ENCODE assay signal across 29 cellular contexts in the genomic region with DNA sequence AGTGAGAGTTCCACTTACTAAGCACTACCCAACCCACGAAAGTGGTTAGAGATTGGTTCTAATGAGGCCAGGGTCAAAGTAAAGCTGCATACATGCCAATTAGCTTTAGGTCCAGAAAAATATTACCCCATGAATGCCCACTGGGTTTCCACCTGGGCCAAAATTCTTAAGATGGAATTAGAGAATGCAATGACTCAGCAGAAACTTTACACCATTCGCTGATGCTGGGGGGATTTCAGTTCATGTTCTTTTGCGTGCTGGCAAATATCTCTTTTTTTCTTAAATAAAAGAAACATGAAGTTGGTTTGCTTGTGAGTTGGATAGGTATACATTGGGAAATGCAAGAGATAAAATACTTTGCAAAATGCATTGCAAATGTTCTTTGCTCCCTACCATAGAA.
"Had no signal": no experiment of that assay in that cellular context is flagged by ENCODE, and none has a peak within 500 bp of the region (broad histone marks: within the 10 kb centered on the region; RNA-seq: fewer than 3 reads in every experiment).

No MANE protein-coding gene starts in this region.

- H3K36me3 Mint-ChIP-seq: naive thymus-derived CD8-positive, alpha-beta T cell; stimulated activated naive B cell treated with anti-CD40 and anti-IgM and Interleukin-4, amounts not matched to agents 10 μg/mL and 1 μg/mL and 100 μg/mL, for 72 hours had no signal

- H3K4me3 ChIP-seq: left ventricle myocardium inferior, lung, mucosa of descending colon, pancreas, prostate gland, right atrium auricular region, skin epidermis, stomach, suprapubic skin, thoracic aorta, tibial artery, upper lobe of right lung had no signal

- H3K36me3 ChIP-seq: left ventricle myocardium inferior, pancreas, prostate gland, right atrium auricular region, stomach, suprapubic skin, thoracic aorta, tibial artery, upper lobe of right lung had no signal

- H3K27me3 Mint-ChIP-seq: naive thymus-derived CD8-positive, alpha-beta T cell; stimulated activated naive B cell treated with anti-CD40 and anti-IgM and Interleukin-4, amounts not matched to agents 10 μg/mL and 1 μg/mL and 100 μg/mL, for 72 hours had no signal

- H3K4me1 ChIP-seq: left ventricle myocardium inferior, pancreas, prostate gland, right atrium auricular region, stomach, suprapubic skin, tibial artery, upper lobe of right lung had no signal

- H3K9me3 Mint-ChIP-seq: nephron; neural crest cell; stimulated activated naive B cell treated with anti-CD40 and anti-IgM and Interleukin-4, amounts not matched to agents 10 μg/mL and 1 μg/mL and 100 μg/mL, for 72 hours had no signal

- H3K4me3 Mint-ChIP-seq: naive thymus-derived CD8-positive, alpha-beta T cell; nephron; neural crest cell; stimulated activated naive B cell treated with anti-CD40 and anti-IgM and Interleukin-4, amounts not matched to agents 10 μg/mL and 1 μg/mL and 100 μg/mL, for 72 hours had no signal

- ATAC-seq: mucosa of descending colon; naive thymus-derived CD8-positive, alpha-beta T cell; pancreas; sciatic nerve; stimulated activated naive B cell treated with anti-CD40 and anti-IgM and Interleukin-4, amounts not matched to agents 10 μg/mL and 1 μg/mL and 100 μg/mL, for 72 hours; stimulated activated naive CD8-positive, alpha-beta T cell treated with anti-CD3 and anti-CD28 coated beads, Interleukin-15, Interleukin-2, amounts not matched to agents 100 U/mL and 50 U/mL, for 24 hours; upper lobe of right lung had no signal

- H3K4me1 Mint-ChIP-seq: naive thymus-derived CD8-positive, alpha-beta T cell; nephron; neural crest cell; stimulated activated naive B cell treated with anti-CD40 and anti-IgM and Interleukin-4, amounts not matched to agents 10 μg/mL and 1 μg/mL and 100 μg/mL, for 72 hours had no signal

- H3K9me3 ChIP-seq: left ventricle myocardium inferior, mucosa of descending colon, pancreas, prostate gland, right atrium auricular region, stomach, suprapubic skin, thoracic aorta, tibial artery, upper lobe of right lung had no signal

- H3K27ac Mint-ChIP-seq: naive thymus-derived CD8-positive, alpha-beta T cell; nephron; stimulated activated naive B cell treated with anti-CD40 and anti-IgM and Interleukin-4, amounts not matched to agents 10 μg/mL and 1 μg/mL and 100 μg/mL, for 72 hours had no signal

- H3K27me3 ChIP-seq: pancreas, right atrium auricular region, stomach, suprapubic skin, tibial artery, upper lobe of right lung had no signal

- FAIRE-seq: pancreas, urothelium cell line had no signal

- H3K27ac ChIP-seq: left ventricle myocardium inferior, pancreas, prostate gland, right atrium auricular region, skin epidermis, stomach, suprapubic skin, thoracic aorta, tibial artery, upper lobe of right lung had no signal

- DNase-seq: hypothalamus; islet precursor cell; left ventricle myocardium inferior; midbrain; mucosa of descending colon; naive thymus-derived CD8-positive, alpha-beta T cell; nucleus accumbens; pancreas; posterior cingulate gyrus; stimulated activated CD4-positive, alpha-beta T cell treated with anti-CD3 and anti-CD28 coated beads, Interleukin-12 subunit alpha, Interleukin-12 subunit beta, amount 100 ng/mL, for 4 hours; stimulated activated CD4-positive, alpha-beta T cell treated with anti-CD3 and anti-CD28 coated beads, Interleukin-15, amount 100 ng/mL, for 24 hours; stimulated activated CD4-positive, alpha-beta T cell treated with anti-CD3 and anti-CD28 coated beads, Interleukin-2, amount 100 ng/mL, for 24 hours; stimulated activated CD4-positive, alpha-beta T cell treated with anti-CD3 and anti-CD28 coated beads, Interleukin-4, amount 100 ng/mL, for 1 hour; stimulated activated naive B cell treated with anti-CD40 and anti-IgM and Interleukin-4, amounts not matched to agents 10 μg/mL and 1 μg/mL and 100 μg/mL, for 72 hours; stimulated activated naive CD8-positive, alpha-beta T cell treated with anti-CD3 and anti-CD28 coated beads, Interleukin-15, Interleukin-2, amounts not matched to agents 100 U/mL and 50 U/mL, for 24 hours; stomach; tibial artery; trophoblast cell; upper lobe of right lung had no signal
